ENCODE assay signal across 15 cellular contexts in the genomic region with DNA sequence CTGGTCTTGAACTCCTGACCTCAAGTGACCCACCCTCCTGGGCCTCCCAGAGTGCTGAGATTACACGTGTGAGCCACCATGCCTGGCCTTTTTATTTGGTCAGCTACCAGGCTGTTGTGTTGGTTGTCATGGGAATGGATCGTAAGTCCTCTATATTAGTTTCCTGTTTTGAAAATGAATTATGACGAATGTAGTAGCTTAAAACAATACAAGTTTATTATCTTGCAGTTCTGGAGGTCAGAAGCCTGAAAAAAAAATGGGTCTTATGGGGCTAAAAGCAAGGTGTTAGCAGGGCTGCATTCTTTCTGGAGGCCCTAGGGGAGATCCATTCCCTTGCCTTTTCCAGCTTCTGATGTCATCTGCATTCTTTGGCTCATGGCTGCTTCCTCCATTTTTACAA. TPM values are rescaled to one million over a fixed set of nuclear protein-coding genes. Genes with fewer than 3 reads are reported as not detected.
A peak's percentile ranks its signal among the peaks of the same experiment; 100 is the strongest.
DNase-seq lines count a peak whose midpoint lies in the region; ATAC-seq, FAIRE-seq and TF ChIP-seq lines count a peak whose summit lies in the region.
"Had no signal": no experiment of that assay in that cellular context is flagged by ENCODE, and none has a peak within 500 bp of the region (broad histone marks: within the 10 kb centered on the region; RNA-seq: fewer than 3 reads in every experiment).

No MANE protein-coding gene starts in this region.

- H3K4me1 ChIP-seq in PC-9 (replicated peaks; ENCODE audit: insufficient read depth) (peaks cover 24% of the 10 kb centered on the region), HAP-1 (no peaks in the 10 kb centered on the region)
- peaks cover 7 to 42% of the 10 kb centered on the region in 2 donors for H3K4me1 ChIP-seq in naive thymus-derived CD4-positive, alpha-beta T cell (ENCODE audit: control insufficient read depth in 2 of 2, insufficient read depth in 2 of 2, low read length in 2 of 2)
- H3K4me1 ChIP-seq: body of pancreas, tibial nerve had no signal

- H3K4me2 ChIP-seq in PC-9 = no peak overlapping the region

- no peaks in the 10 kb centered on the region for H3K9me2 ChIP-seq in PC-9 (ENCODE audit: insufficient read depth)

- no peaks in the 10 kb centered on the region for H3K36me3 ChIP-seq in PC-9 (ENCODE audit: low read depth)
- H3K36me3 ChIP-seq in naive thymus-derived CD4-positive, alpha-beta T cell (ENCODE audit: control insufficient read depth in 2 of 3, insufficient read depth in 3 of 3, low read length in 3 of 3) = no peaks in the 10 kb centered on the region
- H3K36me3 ChIP-seq in HAP-1 (replicated peaks) = no peaks in the 10 kb centered on the region
- H3K36me3 ChIP-seq: tibial nerve had no signal

- H2AFZ ChIP-seq in PC-9 = no peak overlapping the region

- H4K20me1 ChIP-seq in PC-9 (ENCODE audit: insufficient read depth) = no peaks in the 10 kb centered on the region

- CTCF ChIA-PET in PC-9 (lab: Charles Lee) = no interaction called here
- CTCF ChIA-PET in naive thymus-derived CD4-positive, alpha-beta T cell (lab: Charles Lee) = interaction anchor here (0.6 to 4.0 kb wide), 5 partner anchors 9 to 83 kb away, joined by 3 to 15 read pairs (median 4); no protein-coding TSS in a partner anchor

- H3K9me3 ChIP-seq in PC-9 (ENCODE audit: insufficient read depth, low read depth) (no peaks in the 10 kb centered on the region), HAP-1 (no peaks in the 10 kb centered on the region)
- no peaks in the 10 kb centered on the region for H3K9me3 ChIP-seq in naive thymus-derived CD4-positive, alpha-beta T cell (ENCODE audit: control insufficient read depth in 2 of 3, low read length in 3 of 3)
- H3K9me3 ChIP-seq: body of pancreas, tibial nerve had no signal

- peaks cover 16% of the 10 kb centered on the region; the same call in 1 of the 2 replicates for H3F3A ChIP-seq in PC-9 (ENCODE audit: insufficient read depth, low read depth)

- no peak overlapping the region for H3K4me3 Mint-ChIP-seq in T-helper 1 cell treated with Interleukin-12 subunit alpha and Interleukin-12 subunit beta and Interleukin-4 antibody, amounts not matched to agents 30 μg/mL and 1 μg/mL, for 36 hours
- peak overlapping the region in 6 of 10 donors; percentile 46 to 85 (median 69) for H3K4me3 Mint-ChIP-seq in naive thymus-derived CD4-positive, alpha-beta T cell
- H3K4me3 Mint-ChIP-seq: activated CD8-positive, alpha-beta memory T cell treated with anti-CD3 and anti-CD28 coated beads, Interleukin-2, amount 10 ng/mL, durations not matched to agents 7 days and 5 days had no signal

- no peak overlapping the region for H3K4me3 ChIP-seq in PC-9
- no peak overlapping the region for H3K4me3 ChIP-seq in naive thymus-derived CD4-positive, alpha-beta T cell (ENCODE audit: low read length)
- H3K4me3 ChIP-seq in HAP-1 = no peak overlapping the region
- H3K4me3 ChIP-seq: body of pancreas, tibial nerve had no signal

- no peaks in the 10 kb centered on the region for H3K27me3 Mint-ChIP-seq in T-helper 1 cell treated with Interleukin-12 subunit alpha and Interleukin-12 subunit beta and Interleukin-4 antibody, amounts not matched to agents 30 μg/mL and 1 μg/mL, for 36 hours (ENCODE audit: low read depth)
- no peaks in the 10 kb centered on the region for H3K27me3 Mint-ChIP-seq in naive thymus-derived CD4-positive, alpha-beta T cell
- H3K27me3 Mint-ChIP-seq: activated CD8-positive, alpha-beta memory T cell treated with anti-CD3 and anti-CD28 coated beads, Interleukin-2, amount 10 ng/mL, durations not matched to agents 7 days and 5 days had no signal

- H3K27me3 ChIP-seq in PC-9 (ENCODE audit: insufficient read depth, low read depth) (no peaks in the 10 kb centered on the region), HAP-1 (ENCODE audit: low read depth) (no peaks in the 10 kb centered on the region)
- no peaks in the 10 kb centered on the region for H3K27me3 ChIP-seq in naive thymus-derived CD4-positive, alpha-beta T cell (ENCODE audit: control insufficient read depth in 2 of 2, insufficient read depth in 2 of 2, low read length in 2 of 2)
- H3K27me3 ChIP-seq: body of pancreas, tibial nerve had no signal

- peaks cover 22% of the 10 kb centered on the region for H3K4me1 Mint-ChIP-seq in T-helper 1 cell treated with Interleukin-12 subunit alpha and Interleukin-12 subunit beta and Interleukin-4 antibody, amounts not matched to agents 30 μg/mL and 1 μg/mL, for 36 hours (ENCODE audit: low read depth)
- peaks cover 29 to 77% (median 73%) of the 10 kb centered on the region in 7 donors for H3K4me1 Mint-ChIP-seq in naive thymus-derived CD4-positive, alpha-beta T cell

- H3K27ac Mint-ChIP-seq in T-helper 1 cell treated with Interleukin-12 subunit alpha and Interleukin-12 subunit beta and Interleukin-4 antibody, amounts not matched to agents 30 μg/mL and 1 μg/mL, for 36 hours = peak overlapping the region; percentile 41
- peak overlapping the region; percentile 40 to 99 (median 97) for H3K27ac Mint-ChIP-seq in naive thymus-derived CD4-positive, alpha-beta T cell
- H3K27ac Mint-ChIP-seq: activated CD8-positive, alpha-beta memory T cell treated with anti-CD3 and anti-CD28 coated beads, Interleukin-2, amount 10 ng/mL, durations not matched to agents 7 days and 5 days had no signal

- in situ Hi-C loops in HAP-1 (cut with MboI; ENCODE audit: low sequenced_read_pairs) = no loop called here

- TF ChIP-seq CTCF in PC-9 (conservative IDR thresholded peaks at IDR 0.05) = no peak

- DNase-seq in T-helper 1 cell (no peak), PC-9 (peak; percentile 35 to 78), fibroblast of peridontal ligament (ENCODE audit: extremely low read depth) (peak; percentile 9), RCC 7860 (ENCODE audit: low spot score) (no peak), HAP-1 (ENCODE audit: low spot score in 2 of 2) (no peak), SIG-M5 (lab: John Stamatoyannopoulos, UW) (no peak)
- DNase-seq in naive thymus-derived CD4-positive, alpha-beta T cell = peak in 4 of 9 donors; percentile 6 to 47 (median 34)
- DNase-seq: activated CD8-positive, alpha-beta memory T cell treated with anti-CD3 and anti-CD28 coated beads, Interleukin-2, amount 10 ng/mL, durations not matched to agents 7 days and 5 days; body of pancreas; KG1; NCI-H2029 treated with DMSO at 0.1 percent for 48 hours had no signal

- H3K9me3 Mint-ChIP-seq in T-helper 1 cell treated with Interleukin-12 subunit alpha and Interleukin-12 subunit beta and Interleukin-4 antibody, amounts not matched to agents 30 μg/mL and 1 μg/mL, for 36 hours = no peaks in the 10 kb centered on the region
- peaks cover 0 to 4% (median 0%) of the 10 kb centered on the region in 11 donors for H3K9me3 Mint-ChIP-seq in naive thymus-derived CD4-positive, alpha-beta T cell

- H3K27ac ChIP-seq in PC-9 = no peak overlapping the region
- H3K27ac ChIP-seq in naive thymus-derived CD4-positive, alpha-beta T cell (ENCODE audit: low read depth, low read length) = peak overlapping the region; percentile 76
- H3K27ac ChIP-seq: body of pancreas, tibial nerve had no signal

- no peak for FAIRE-seq in RCC 7860 (lab: Jason Lieb, UNC)
- FAIRE-seq: A204.1, H54 had no signal

- no TSS peak for BruUV-seq in PC-9 (replicated peaks; lab: Mats Ljungman, UMichigan)

- POLR2A ChIA-PET in PC-9 (lab: Charles Lee; ENCODE audit: unreplicated experiment) = no interaction called here
- POLR2A ChIA-PET in naive thymus-derived CD4-positive, alpha-beta T cell (lab: Charles Lee) = interaction anchor here (0.9 to 2.9 kb wide), 6 partner anchors 19 to 34 kb away, joined by 3 to 14 read pairs (median 4); partner anchors contain the start of gene HERC1

- intact Hi-C loops in PC-9 (cut with micrococcal nuclease; ENCODE audit: unreplicated experiment) = no loop called here
- intact Hi-C loops in naive thymus-derived CD4-positive, alpha-beta T cell (cut with micrococcal nuclease) = no loop called here

- ATAC-seq in naive thymus-derived CD4-positive, alpha-beta T cell = peak; percentile 23
- ATAC-seq: activated CD8-positive, alpha-beta memory T cell treated with anti-CD3 and anti-CD28 coated beads, Interleukin-2, amount 10 ng/mL, durations not matched to agents 7 days and 5 days; body of pancreas had no signal

- H3K36me3 Mint-ChIP-seq in T-helper 1 cell treated with Interleukin-12 subunit alpha and Interleukin-12 subunit beta and Interleukin-4 antibody, amounts not matched to agents 30 μg/mL and 1 μg/mL, for 36 hours (ENCODE audit: low read depth) = no peaks in the 10 kb centered on the region
- H3K36me3 Mint-ChIP-seq in naive thymus-derived CD4-positive, alpha-beta T cell = no peaks in the 10 kb centered on the region
- H3K36me3 Mint-ChIP-seq: activated CD8-positive, alpha-beta memory T cell treated with anti-CD3 and anti-CD28 coated beads, Interleukin-2, amount 10 ng/mL, durations not matched to agents 7 days and 5 days had no signal

- H3K79me2 ChIP-seq in PC-9 (ENCODE audit: low read depth) = no peaks in the 10 kb centered on the region

RNA-seq across cellular contexts. Expression of gene HERC1, which starts 25.1 kb away (rescaled TPM):
- total RNA-seq in PC-9 (2021) = 46.6 and 47.0 TPM in 2 replicates
- 100 to 1,000 TPM; 121 to 244 (median 172) TPM for total RNA-seq in naive thymus-derived CD4-positive, alpha-beta T cell
- 10 to 100 TPM; 37.8 to 45.7 TPM for polyA plus RNA-seq in naive thymus-derived CD4-positive, alpha-beta T cell

Comparison
In these comparisons a context has a peak if more than half of its experiments do, and no peak if none do; other contexts are left out.
1. DNase-seq: peak in PC-9 (2 of 2) and fibroblast of peridontal ligament (single experiment); none in T-helper 1 cell (0 of 5), RCC 7860 (single experiment), HAP-1 (0 of 2) and SIG-M5 (single experiment).